ENCODE assay signal across 1 cellular context in genomic region chr15:85580914-85581313, GRCh38.
TF ChIP-seq lines count a peak whose summit lies in the region.

No MANE protein-coding gene starts in this region.

TF ChIP-seq in GM12878, 131 proteins besides CTCF, POLR2A, EP300 and RAD21 (continued from another document):
- peak; percentile 39; the same call in 1 of the 2 replicates for TF ChIP-seq SPI1 (IDR thresholded peaks at IDR 0.05; ENCODE audit: borderline replicate concordance, insufficient read depth, low read depth, low read length)
